Comparison of ENCODE assay signal across 1 cellular context in genomic region chr7:47806701-47807103, GRCh38.
TF ChIP-seq lines count a peak whose summit lies in the region.

No MANE protein-coding gene starts in this region.

TF ChIP-seq in IMR-90, 13 proteins besides CTCF, POLR2A, EP300 and RAD21:
- TF ChIP-seq USF2 (IDR thresholded peaks at IDR 0.05; ENCODE audit: low read depth, low read length): no peak
- TF ChIP-seq CHD1 (IDR thresholded peaks at IDR 0.05; ENCODE audit: low read depth, low read length): no peak
- TF ChIP-seq NFE2L2 (IDR thresholded peaks at IDR 0.05; ENCODE audit: low read depth, low read length): no peak
- no peak for TF ChIP-seq MAFK (IDR thresholded peaks at IDR 0.05; ENCODE audit: low read depth, low read length)
- TF ChIP-seq, protein P1, sequence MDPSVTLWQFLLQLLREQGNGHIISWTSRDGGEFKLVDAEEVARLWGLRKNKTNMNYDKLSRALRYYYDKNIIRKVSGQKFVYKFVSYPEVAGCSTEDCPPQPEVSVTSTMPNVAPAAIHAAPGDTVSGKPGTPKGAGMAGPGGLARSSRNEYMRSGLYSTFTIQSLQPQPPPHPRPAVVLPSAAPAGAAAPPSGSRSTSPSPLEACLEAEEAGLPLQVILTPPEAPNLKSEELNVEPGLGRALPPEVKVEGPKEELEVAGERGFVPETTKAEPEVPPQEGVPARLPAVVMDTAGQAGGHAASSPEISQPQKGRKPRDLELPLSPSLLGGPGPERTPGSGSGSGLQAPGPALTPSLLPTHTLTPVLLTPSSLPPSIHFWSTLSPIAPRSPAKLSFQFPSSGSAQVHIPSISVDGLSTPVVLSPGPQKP (IDR thresholded peaks at IDR 0.05; ENCODE audit: borderline replicate concordance, low read depth, low read length): no peak
- TF ChIP-seq MXI1 (IDR thresholded peaks at IDR 0.05; ENCODE audit: borderline replicate concordance, low read depth, low read length): no peak
- no peak for TF ChIP-seq FOS (IDR thresholded peaks at IDR 0.05; ENCODE audit: low read depth, low read length)
- TF ChIP-seq RFX5 (IDR thresholded peaks at IDR 0.05; ENCODE audit: low read depth, low read length): no peak
- TF ChIP-seq SMC3 (IDR thresholded peaks at IDR 0.05; ENCODE audit: low read depth, low read length): no peak
- TF ChIP-seq MAZ (IDR thresholded peaks at IDR 0.05; ENCODE audit: borderline replicate concordance, low read depth, low read length): no peak
- no peak for TF ChIP-seq CEBPB (IDR thresholded peaks at IDR 0.05; ENCODE audit: low read depth, low read length)
- no peak for TF ChIP-seq BHLHE40 (IDR thresholded peaks at IDR 0.05; ENCODE audit: low read depth, low read length)
- no peak for TF ChIP-seq RCOR1 (IDR thresholded peaks at IDR 0.05; ENCODE audit: insufficient replicate concordance, low read length)
